Comparison of ENCODE assay signal across 26 cellular contexts in genomic region chr9:87863882-87864465, GRCh38. TPM values are rescaled to one million over a fixed set of nuclear protein-coding genes. Genes with fewer than 3 reads are reported as not detected.
"Had no signal": no experiment of that assay in that cellular context is flagged by ENCODE, and none has a peak within 500 bp of the region (broad histone marks: within the 10 kb centered on the region; RNA-seq: fewer than 3 reads in every experiment).

No MANE protein-coding gene starts in this region.

- H3K9me3 ChIP-seq: adrenal gland had no signal

- H3K27me3 ChIP-seq: adrenal gland had no signal

- H3K27ac ChIP-seq: adrenal gland had no signal

- H3K4me3 ChIP-seq: adrenal gland had no signal

- ATAC-seq: activated CD8-positive, alpha-beta T cell treated with anti-CD3 and anti-CD28 coated beads, Interleukin-2, amount 10 ng/mL, durations not matched to agents 7 days and 5 days; T-helper 17 cell; WTC11 had no signal

- H3K36me3 ChIP-seq: adrenal gland had no signal

- H3K4me1 ChIP-seq: adrenal gland had no signal

- DNase-seq: activated CD4-positive, alpha-beta T cell treated with anti-CD3 and anti-CD28 coated beads for 48 hours; activated CD4-positive, alpha-beta T cell treated with anti-CD3 and anti-CD28 coated beads, Interleukin-2, amount 50 U/mL, for 4 hours; activated CD4-positive, CD25-positive, alpha-beta regulatory T cell treated with anti-CD3 and anti-CD28 coated beads, Interleukin-2, amount 50 U/mL, for 72 hours; activated CD8-positive, alpha-beta memory T cell treated with anti-CD3 and anti-CD28 coated beads, Interleukin-2, amount 50 U/mL, for 48 hours; activated CD8-positive, alpha-beta T cell treated with anti-CD3 and anti-CD28 coated beads, Interleukin-2, amount 10 ng/mL, durations not matched to agents 7 days and 5 days; activated naive CD4-positive, alpha-beta T cell treated with anti-CD3 and anti-CD28 coated beads, Interleukin-2, amount 50 U/mL, for 16 hours; activated naive CD8-positive, alpha-beta T cell treated with anti-CD3 and anti-CD28 coated beads, Interleukin-2, amount 10 ng/mL, durations not matched to agents 7 days and 5 days; activated T-cell treated with anti-CD3 and anti-CD28 coated beads, Interleukin-2, amount 50 U/mL, for 1 hour; anterior cingulate cortex; NCI-H1092; NCI-H1417; NCI-H1930; NCI-H2107; NCI-H345; NCI-H510A treated with DMSO at 0.1 percent for 48 hours; NCI-H69; NK-92 treated with Interleukin-12 subunit alpha and Interleukin-12 subunit beta, amount 100 ng/mL, for 24 hours; SHP77 treated with DMSO at 0.1 percent for 48 hours; T-helper 17 cell; T-helper 9 cell had no signal

RNA-seq across cellular contexts. Expression of gene SPATA31E1, which starts 18.7 kb away (rescaled TPM):
- total RNA-seq: activated CD8-positive, alpha-beta T cell treated with anti-CD3 and anti-CD28 coated beads, Interleukin-2, amount 10 ng/mL, durations not matched to agents 7 days and 5 days; activated naive CD8-positive, alpha-beta T cell treated with anti-CD3 and anti-CD28 coated beads, Interleukin-2, amount 10 ng/mL, durations not matched to agents 7 days and 5 days; adrenal gland; cardiac septum; LHCN-M2; M059J; SK-MEL-5; T-helper 17 cell had no signal
- polyA plus RNA-seq: adrenal gland had no signal

RNA-seq across cellular contexts. Expression of gene SPATA31C1, which starts 53.8 kb away (rescaled TPM):
- total RNA-seq: activated CD8-positive, alpha-beta T cell treated with anti-CD3 and anti-CD28 coated beads, Interleukin-2, amount 10 ng/mL, durations not matched to agents 7 days and 5 days; activated naive CD8-positive, alpha-beta T cell treated with anti-CD3 and anti-CD28 coated beads, Interleukin-2, amount 10 ng/mL, durations not matched to agents 7 days and 5 days; adrenal gland; cardiac septum; LHCN-M2; M059J; SK-MEL-5; T-helper 17 cell; WTC11 had no signal
- polyA plus RNA-seq: adrenal gland had no signal
